ENCODE assay signal across 8 cellular contexts in genomic region chrX:101658661-101659477, GRCh38.
DNase-seq lines count a peak whose midpoint lies in the region; ATAC-seq and TF ChIP-seq lines count a peak whose summit lies in the region.

No MANE protein-coding gene starts in this region.

- no peaks in the 10 kb centered on the region for H3K27me3 ChIP-seq in muscle layer of duodenum (ENCODE audit: low read depth, low read length)

- peak overlapping the region; percentile 70 to 81 for H3K4me3 ChIP-seq in muscle layer of duodenum (ENCODE audit: low read depth in 1 of 2, low read length in 2 of 2)

- H3K4me3 Mint-ChIP-seq in stimulated activated effector memory CD8-positive, alpha-beta T cell treated with anti-CD3 and anti-CD28 coated beads, Interleukin-12 subunit alpha, Interleukin-12 subunit beta, amount 100 ng/mL, for 72 hours = peak overlapping the region; percentile 74

- no peaks in the 10 kb centered on the region for H3K36me3 Mint-ChIP-seq in stimulated activated effector memory CD8-positive, alpha-beta T cell treated with anti-CD3 and anti-CD28 coated beads, Interleukin-12 subunit alpha, Interleukin-12 subunit beta, amount 100 ng/mL, for 72 hours

- ATAC-seq in HG02678 (IDR thresholded peaks at IDR 0.05; ENCODE audit: unreplicated experiment) = peak; percentile 81
- ATAC-seq in stimulated activated effector memory CD8-positive, alpha-beta T cell treated with anti-CD3 and anti-CD28 coated beads, Interleukin-12 subunit alpha, Interleukin-12 subunit beta, amount 100 ng/mL, for 72 hours = peak; percentile 80

- H3K9me3 ChIP-seq in muscle layer of duodenum (ENCODE audit: control insufficient read depth in 1 of 2, low read length in 2 of 2) = no peaks in the 10 kb centered on the region

- H3K4me1 ChIP-seq in muscle layer of duodenum (ENCODE audit: control insufficient read depth in 1 of 2, insufficient read depth in 2 of 2, low read length in 2 of 2) = peaks cover 0 to 17% of the 10 kb centered on the region in 2 donors

- H3K9me3 Mint-ChIP-seq in stimulated activated effector memory CD8-positive, alpha-beta T cell treated with anti-CD3 and anti-CD28 coated beads, Interleukin-12 subunit alpha, Interleukin-12 subunit beta, amount 100 ng/mL, for 72 hours = no peaks in the 10 kb centered on the region

- H3K36me3 ChIP-seq in muscle layer of duodenum (ENCODE audit: control insufficient read depth in 1 of 2, insufficient read depth in 2 of 2, low read length in 2 of 2) = peaks cover 0 to 8% of the 10 kb centered on the region in 2 donors

- no peak overlapping the region for H3K27ac Mint-ChIP-seq in stimulated activated effector memory CD8-positive, alpha-beta T cell treated with anti-CD3 and anti-CD28 coated beads, Interleukin-12 subunit alpha, Interleukin-12 subunit beta, amount 100 ng/mL, for 72 hours

- no peak for TF ChIP-seq POLR2A in erythroblast (IDR thresholded peaks at IDR 0.05; ENCODE audit: low read length)

- peak; percentile 82 for DNase-seq in ELF-1 (ENCODE audit: low read depth, low spot score)
- DNase-seq in NCI-H446 treated with DMSO at 0.1 percent for 48 hours (lab: John Stamatoyannopoulos, UW) = peak; percentile 7
- DNase-seq in activated T-cell treated with anti-CD3 and anti-CD28 coated beads for 4 hours = peak; percentile 30
- peak; percentile 28 to 37 for DNase-seq in erythroblast (lab: John Stamatoyannopoulos, UW)
- DNase-seq in stimulated activated effector memory CD8-positive, alpha-beta T cell treated with anti-CD3 and anti-CD28 coated beads, Interleukin-12 subunit alpha, Interleukin-12 subunit beta, amount 100 ng/mL, for 72 hours (ENCODE audit: low spot score in 2 of 2) = peak in 1 of 2 donors; percentile 54
- DNase-seq in COLO668 (lab: John Stamatoyannopoulos, UW; ENCODE audit: unreplicated experiment) = no peak

- peak overlapping the region; percentile 45 for H3K27ac ChIP-seq in muscle layer of duodenum (ENCODE audit: low read length)

- peaks cover 5% of the 10 kb centered on the region for H3K4me1 Mint-ChIP-seq in stimulated activated effector memory CD8-positive, alpha-beta T cell treated with anti-CD3 and anti-CD28 coated beads, Interleukin-12 subunit alpha, Interleukin-12 subunit beta, amount 100 ng/mL, for 72 hours
